In the genomic region with DNA sequence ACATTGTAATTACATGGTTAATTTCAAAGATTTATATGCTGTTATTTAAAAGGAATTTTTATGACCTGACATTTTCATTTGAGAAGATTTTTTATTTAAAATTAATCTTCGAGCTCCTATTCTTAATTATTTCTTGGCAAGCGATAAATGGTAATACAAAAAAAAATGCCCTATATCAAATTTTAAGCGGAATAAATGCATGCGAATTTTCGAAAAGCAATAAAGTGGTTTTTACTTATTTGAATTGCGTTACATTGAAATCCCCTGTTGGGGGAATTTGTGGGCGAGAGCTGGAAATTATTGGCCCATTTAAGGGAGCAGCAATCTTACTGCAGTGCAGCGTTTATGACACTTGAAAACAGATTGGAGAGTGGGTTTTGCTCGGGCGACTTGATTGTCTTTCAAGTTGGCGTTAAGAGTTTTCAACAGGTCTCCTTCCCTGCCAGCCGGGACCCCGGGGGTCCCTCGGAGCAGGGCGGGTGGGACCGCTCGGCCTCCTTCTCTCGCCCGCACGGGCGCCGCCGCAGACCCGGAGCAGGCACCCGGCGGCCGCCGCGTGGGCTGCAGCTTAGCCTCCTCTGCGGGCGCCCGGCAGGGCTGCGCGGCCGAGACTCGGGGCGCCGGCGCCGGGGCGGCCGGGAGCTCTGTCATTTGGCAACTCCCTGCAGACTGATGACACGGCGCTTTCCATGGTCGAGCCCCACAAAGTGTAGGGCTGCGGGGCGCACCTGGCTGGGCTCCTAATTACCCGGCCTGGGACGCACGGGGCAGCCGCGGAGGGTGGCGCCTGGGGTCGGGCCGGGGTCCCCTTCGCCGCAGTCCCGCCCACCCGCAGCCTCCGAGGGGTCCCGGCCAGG, we compare ENCODE assay signal across 8 cellular contexts.
DNase-seq lines count a peak whose midpoint lies in the region; ATAC-seq and TF ChIP-seq lines count a peak whose summit lies in the region.

No MANE protein-coding gene starts in this region.

- H3K4me2 ChIP-seq in osteoblast (ENCODE audit: insufficient read depth, low read length), result peak overlapping the region; percentile 74

- H3K27ac ChIP-seq in A673 (ENCODE audit: low read depth, low read length, poor library complexity, severe bottlenecking) (no peak overlapping the region), Panc1 (ENCODE audit: low read length) (no peak overlapping the region; the same call in 1 of the 2 replicates), esophagus squamous epithelium (no peak overlapping the region), osteoblast (ENCODE audit: low read depth, low read length) (no peak overlapping the region)

- H3K9me3 ChIP-seq in A673 (ENCODE audit: low read depth, low read length, poor library complexity, severe bottlenecking), result no peaks in the 10 kb centered on the region
- no peaks in the 10 kb centered on the region for H3K9me3 ChIP-seq in Panc1 (ENCODE audit: control insufficient read depth, insufficient read depth, low read depth, low read length)
- no peaks in the 10 kb centered on the region for H3K9me3 ChIP-seq in esophagus squamous epithelium
- no peaks in the 10 kb centered on the region for H3K9me3 ChIP-seq in osteoblast (ENCODE audit: low read depth, low read length)

- CTCF ChIA-PET in A673 (lab: Charles Lee), result no interaction called here
- CTCF ChIA-PET in Panc1 (lab: Charles Lee), result interaction anchor here (0.6 to 0.8 kb wide), 3 partner anchors 242 to 442 kb away, joined by 3 to 8 read pairs (median 4); no protein-coding TSS in a partner anchor

- BruUV-seq in A673 (replicated peaks; lab: Mats Ljungman, UMichigan), result no TSS peak
- BruUV-seq in Panc1 (replicated peaks; lab: Mats Ljungman, UMichigan), result no TSS peak

- TF ChIP-seq CTCF in A673 (conservative IDR thresholded peaks at IDR 0.05; ENCODE audit: low read depth, low read length), result no peak
- TF ChIP-seq CTCF in Panc1 (IDR thresholded peaks at IDR 0.05), result no peak
- peak in 1 of 6 experiments; percentile 23 for TF ChIP-seq CTCF in esophagus squamous epithelium (IDR thresholded peaks at IDR 0.05)
- no peak for TF ChIP-seq CTCF in osteoblast (IDR thresholded peaks at IDR 0.05; ENCODE audit: extremely low read depth, low read depth, low read length)

- TF ChIP-seq POLR2A in esophagus squamous epithelium (IDR thresholded peaks at IDR 0.05), result no peak

- intact Hi-C loops in A673 (cut with micrococcal nuclease; ENCODE audit: unreplicated experiment) (loop anchor here (10.0 kb wide), 1 partner anchor 437 kb away; no protein-coding TSS in a partner anchor), Panc1 (cut with micrococcal nuclease; ENCODE audit: unreplicated experiment) (loop anchor here (2.0 kb wide), 1 partner anchor 293 kb away; no protein-coding TSS in a partner anchor), esophagus squamous epithelium (cut with DNase I) (no loop called here)

- DNase-seq in A673 (ENCODE audit: low spot score) (peak; percentile 39), Panc1 (ENCODE audit: low read depth, low spot score) (no peak), esophagus squamous epithelium (lab: John Stamatoyannopoulos, UW) (no peak), osteoblast (ENCODE audit: insufficient read length, low spot score, missing footprints) (peak; percentile 84), HuH-7.5 (ENCODE audit: low spot score) (no peak)

- no peaks in the 10 kb centered on the region for H3K36me3 ChIP-seq in A673 (ENCODE audit: insufficient read depth, low read length, poor library complexity, severe bottlenecking)
- H3K36me3 ChIP-seq in Panc1 (ENCODE audit: control insufficient read depth, insufficient read depth, low read length), result no peaks in the 10 kb centered on the region
- H3K36me3 ChIP-seq in esophagus squamous epithelium, result no peaks in the 10 kb centered on the region
- H3K36me3 ChIP-seq in osteoblast (ENCODE audit: insufficient read depth, low read length), result no peaks in the 10 kb centered on the region

- POLR2A ChIA-PET in A673 (lab: Charles Lee; ENCODE audit: low non-redundant PET), result no interaction called here
- POLR2A ChIA-PET in Panc1 (lab: Charles Lee), result interaction anchor here (0.6 kb wide), 1 partner anchor 15 kb away, joined by 3 read pairs; no protein-coding TSS in a partner anchor

- H3K27me3 ChIP-seq in A673 (replicated peaks; ENCODE audit: insufficient read depth, low read depth, low read length, poor library complexity), result peaks cover 74% of the 10 kb centered on the region
- no peaks in the 10 kb centered on the region for H3K27me3 ChIP-seq in Panc1 (ENCODE audit: control insufficient read depth, insufficient read depth, low read length)
- peaks cover 0 to 81% (median 0%) of the 10 kb centered on the region in 4 donors for H3K27me3 ChIP-seq in esophagus squamous epithelium
- peaks cover 83% of the 10 kb centered on the region for H3K27me3 ChIP-seq in osteoblast (ENCODE audit: insufficient read depth, low read length)

- ATAC-seq in GM19023 (IDR thresholded peaks at IDR 0.05; ENCODE audit: unreplicated experiment) (peak; percentile 66), Panc1 (peak; percentile 82), HG03196 (IDR thresholded peaks at IDR 0.05; ENCODE audit: unreplicated experiment) (no peak), GM21528 (IDR thresholded peaks at IDR 0.05; ENCODE audit: low FRiP score, unreplicated experiment) (no peak)

- peak overlapping the region; percentile 51 for H3K4me3 ChIP-seq in A673 (ENCODE audit: low read depth, low read length, poor library complexity, severe bottlenecking)
- peak overlapping the region; percentile 46 to 72 for H3K4me3 ChIP-seq in Panc1 (ENCODE audit: low read depth in 2 of 2, low read length in 2 of 2)
- H3K4me3 ChIP-seq in esophagus squamous epithelium, result peak overlapping the region; percentile 38 to 65 (median 49)
- peak overlapping the region; percentile 65 for H3K4me3 ChIP-seq in osteoblast (ENCODE audit: insufficient read depth, low read length)

- no peak overlapping the region for H2AFZ ChIP-seq in osteoblast (ENCODE audit: low read length)

- in situ Hi-C loops in Panc1 (cut with HindIII; ENCODE audit: low pct_unique_long_range_greater_than_20kb, low sequenced_read_pairs), result no loop called here

- H3K4me1 ChIP-seq in A673 (ENCODE audit: insufficient read depth, low read length, poor library complexity, severe bottlenecking), result peaks cover 8% of the 10 kb centered on the region
- H3K4me1 ChIP-seq in Panc1 (ENCODE audit: control insufficient read depth, insufficient read depth, low read length), result peaks cover 7% of the 10 kb centered on the region
- H3K4me1 ChIP-seq in esophagus squamous epithelium, result peaks cover 0 to 19% (median 11%) of the 10 kb centered on the region in 3 donors
- peaks cover 2% of the 10 kb centered on the region for H3K4me1 ChIP-seq in osteoblast (ENCODE audit: insufficient read depth, low read length)

- WGBS in esophagus squamous epithelium, 2 donors, result 24 to 26% methylated on average over 10 to 11 of the region's 61 CpGs

- no peaks in the 10 kb centered on the region for H4K20me1 ChIP-seq in osteoblast (ENCODE audit: insufficient read depth, low read length)

- H3K79me2 ChIP-seq in osteoblast (ENCODE audit: insufficient read depth, low read length), result no peaks in the 10 kb centered on the region

Comparison
In these comparisons a context has a peak if more than half of its experiments do, and no peak if none do; other contexts are left out.
1. DNase-seq: peak in A673 (single experiment) and osteoblast (single experiment); none in Panc1 (single experiment), esophagus squamous epithelium (single experiment) and HuH-7.5 (single experiment).
2. ATAC-seq: peak in GM19023 (single experiment) and Panc1 (single experiment); none in HG03196 (single experiment) and GM21528 (single experiment).
3. Peak in every context shown above with its lines, with median percentiles within 50 percentile points of each other: H3K4me3 ChIP-seq.